In the genomic region with DNA sequence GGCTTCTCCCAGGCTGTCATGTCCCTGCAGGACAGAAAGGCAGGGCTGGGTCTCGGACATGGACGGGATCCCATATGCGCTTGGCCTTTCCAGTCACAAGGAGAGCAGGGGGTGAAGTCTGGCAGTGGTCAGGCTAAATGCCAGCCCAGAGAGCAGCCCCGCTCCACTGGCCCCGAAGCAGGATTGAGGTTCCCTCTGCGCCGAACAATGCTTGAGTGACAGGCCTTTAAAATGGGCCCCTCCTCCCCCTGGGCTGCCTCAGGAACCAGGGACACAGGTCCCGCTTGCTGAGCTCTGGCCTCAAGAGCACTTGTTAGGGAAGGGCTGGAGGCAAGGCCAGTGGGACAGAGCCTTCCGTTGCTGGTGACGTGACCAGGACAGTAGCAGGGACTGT, we compare ENCODE assay signal across 18 cellular contexts. TPM values are rescaled to one million over a fixed set of nuclear protein-coding genes. Genes with fewer than 3 reads are reported as not detected.
A peak's percentile ranks its signal among the peaks of the same experiment; 100 is the strongest.
DNase-seq lines count a peak whose midpoint lies in the region; ATAC-seq and TF ChIP-seq lines count a peak whose summit lies in the region.
"Had no signal": no experiment of that assay in that cellular context is flagged by ENCODE, and none has a peak within 500 bp of the region (broad histone marks: within the 10 kb centered on the region; RNA-seq: fewer than 3 reads in every experiment).

No MANE protein-coding gene starts in this region.

- no peak overlapping the region for H3K18ac ChIP-seq in mesendoderm (ENCODE audit: low read length)

- peak overlapping the region; percentile 37 for H3K56ac ChIP-seq in mesendoderm (ENCODE audit: low read length)

- no TSS peak for BruUV-seq in PC-3 (replicated peaks; lab: Mats Ljungman, UMichigan)

- no peak overlapping the region for H3K4ac ChIP-seq in mesendoderm (ENCODE audit: low read depth, low read length)

- POLR2A ChIA-PET in PC-3 (lab: Charles Lee; ENCODE audit: unreplicated experiment) = no interaction called here

- H3K4me2 ChIP-seq in BLaER1 (peak overlapping the region; percentile 97), mesendoderm (ENCODE audit: low read length) (no peak overlapping the region), PC-3 (ENCODE audit: low read length) (no peak overlapping the region)

- H3K36me3 ChIP-seq in BLaER1 (peaks cover 39% of the 10 kb centered on the region), HUES48 (ENCODE audit: control insufficient read depth, insufficient read depth, low read length) (peaks cover 5% of the 10 kb centered on the region; the same call in 1 of the 2 replicates), mesendoderm (ENCODE audit: control insufficient read depth, insufficient read depth, low read length) (no peaks in the 10 kb centered on the region), PC-3 (ENCODE audit: low read depth, low read length) (no peaks in the 10 kb centered on the region)

- H3K79me2 ChIP-seq in mesendoderm (ENCODE audit: control insufficient read depth, insufficient read depth, low read length) = no peaks in the 10 kb centered on the region
- no peaks in the 10 kb centered on the region for H3K79me2 ChIP-seq in PC-3 (ENCODE audit: low read length)

- CTCF ChIA-PET in PC-3 (lab: Charles Lee) = no interaction called here

- H3K4me3 Mint-ChIP-seq in chondrocyte (ENCODE audit: unreplicated experiment) = no peak overlapping the region
- H3K4me3 Mint-ChIP-seq: CD4-positive, CD25-positive, alpha-beta regulatory T cell; HFFc6 had no signal

- no peak overlapping the region for H2AK5ac ChIP-seq in mesendoderm (ENCODE audit: low read length)

- peaks cover 5% of the 10 kb centered on the region for H3K79me1 ChIP-seq in mesendoderm (ENCODE audit: low read length)

- peaks cover 99% of the 10 kb centered on the region for H3K4me1 ChIP-seq in BLaER1
- peaks cover 48% of the 10 kb centered on the region for H3K4me1 ChIP-seq in HUES48 (ENCODE audit: control insufficient read depth, insufficient read depth, low read length)
- peaks cover 11% of the 10 kb centered on the region for H3K4me1 ChIP-seq in mesendoderm (ENCODE audit: control insufficient read depth, low read depth, low read length)
- H3K4me1 ChIP-seq in PC-3 (ENCODE audit: insufficient read depth, low read length) = no peaks in the 10 kb centered on the region

- H3K9ac ChIP-seq in BLaER1 = peak overlapping the region; percentile 48
- no peak overlapping the region for H3K9ac ChIP-seq in HUES48 (ENCODE audit: low read depth, low read length)
- H3K9ac ChIP-seq in mesendoderm (ENCODE audit: low read length) = peak overlapping the region; percentile 15
- no peak overlapping the region for H3K9ac ChIP-seq in PC-3 (ENCODE audit: low read length)

- H4K20me1 ChIP-seq in BLaER1 = peaks cover 98% of the 10 kb centered on the region
- no peaks in the 10 kb centered on the region for H4K20me1 ChIP-seq in PC-3 (ENCODE audit: low read length)

- no peaks in the 10 kb centered on the region for H3K9me2 ChIP-seq in PC-3 (replicated peaks; ENCODE audit: low read length)

- 0 out of 2 replicates have a peak overlapping the region, but pooled peaks have one; percentile 6 for H3K4me3 ChIP-seq in BLaER1
- H3K4me3 ChIP-seq in HUES48 (ENCODE audit: low read depth, low read length) = no peak overlapping the region
- H3K4me3 ChIP-seq in mesendoderm (ENCODE audit: low read length) = no peak overlapping the region
- H3K4me3 ChIP-seq in PC-3 (ENCODE audit: low read length) = no peak overlapping the region
- H3K4me3 ChIP-seq: SK-N-MC had no signal

- no peaks in the 10 kb centered on the region for H3K9me3 ChIP-seq in BLaER1
- no peaks in the 10 kb centered on the region for H3K9me3 ChIP-seq in HUES48 (ENCODE audit: control insufficient read depth, insufficient read depth, low read length)
- no peaks in the 10 kb centered on the region for H3K9me3 ChIP-seq in PC-3 (ENCODE audit: low read length)

- H3K36me3 Mint-ChIP-seq in chondrocyte (ENCODE audit: low read depth) = no peaks in the 10 kb centered on the region
- H3K36me3 Mint-ChIP-seq: CD4-positive, CD25-positive, alpha-beta regulatory T cell had no signal

- ATAC-seq in PC-3 (no peak), GM18519 (IDR thresholded peaks at IDR 0.05; ENCODE audit: low FRiP score, unreplicated experiment) (no peak), HG03521 (IDR thresholded peaks at IDR 0.05; ENCODE audit: unreplicated experiment) (no peak)

- peak; percentile 62 for DNase-seq in chondrocyte (ENCODE audit: low spot score)
- DNase-seq in mesendoderm = no peak
- no peak for DNase-seq in PC-3
- DNase-seq in NCI-H128 (lab: John Stamatoyannopoulos, UW; ENCODE audit: unreplicated experiment) = no peak
- DNase-seq: 8988T; CD4-positive, CD25-positive, alpha-beta regulatory T cell; DMS53; HFFc6; KBM-7; NCI-H1048; NCI-H187; NCI-H446; NCI-H774 had no signal

- no CpG with 5 or more reads among the region's 10 CpGs for WGBS in mesendoderm (ENCODE audit: extremely low coverage, insufficient coverage, low lambda C conversion rate)

- H4K5ac ChIP-seq in mesendoderm (ENCODE audit: low read length) = no peak overlapping the region

- H2BK15ac ChIP-seq in mesendoderm (replicated peaks; ENCODE audit: low read depth) = no peak overlapping the region

- H3K23ac ChIP-seq in mesendoderm (ENCODE audit: low read length) = no peak overlapping the region

- no peak overlapping the region for H4K8ac ChIP-seq in mesendoderm (ENCODE audit: low read depth, low read length)

- H3K27me3 ChIP-seq in BLaER1 = no peaks in the 10 kb centered on the region
- no peaks in the 10 kb centered on the region for H3K27me3 ChIP-seq in HUES48 (ENCODE audit: control insufficient read depth, insufficient read depth, low read length)
- H3K27me3 ChIP-seq in mesendoderm (ENCODE audit: insufficient read depth, low read length, poor library complexity) = no peaks in the 10 kb centered on the region
- peaks cover 7% of the 10 kb centered on the region; the same call in 1 of the 2 replicates for H3K27me3 ChIP-seq in PC-3 (ENCODE audit: low read length)

- no peak overlapping the region for H2BK5ac ChIP-seq in mesendoderm (ENCODE audit: low read length)

- H3K27ac ChIP-seq in BLaER1 (peak overlapping the region; percentile 51), HUES48 (ENCODE audit: low read depth, low read length) (peak overlapping the region; percentile 31), mesendoderm (ENCODE audit: low read depth, low read length) (no peak overlapping the region), PC-3 (ENCODE audit: low read length) (no peak overlapping the region)
- H3K27ac ChIP-seq: SK-N-MC had no signal

- no peak overlapping the region for H2BK120ac ChIP-seq in mesendoderm (ENCODE audit: low read depth, low read length)

- no peak overlapping the region for H2AFZ ChIP-seq in PC-3 (ENCODE audit: low read length)

- H3K27ac Mint-ChIP-seq in chondrocyte (ENCODE audit: unreplicated experiment) = no peak overlapping the region
- H3K27ac Mint-ChIP-seq: CD4-positive, CD25-positive, alpha-beta regulatory T cell; HFFc6 had no signal

- H3F3A ChIP-seq in PC-3 (ENCODE audit: low read length, unreplicated experiment) = no peaks in the 10 kb centered on the region

- peaks cover 38% of the 10 kb centered on the region for H3K27me3 Mint-ChIP-seq in chondrocyte (ENCODE audit: low read depth)

- peaks cover 3% of the 10 kb centered on the region for H3K4me1 Mint-ChIP-seq in chondrocyte (ENCODE audit: low read depth)
- H3K4me1 Mint-ChIP-seq: CD4-positive, CD25-positive, alpha-beta regulatory T cell had no signal

- H3K9me3 Mint-ChIP-seq in chondrocyte (ENCODE audit: low read depth) = no peaks in the 10 kb centered on the region
- H3K9me3 Mint-ChIP-seq: HFFc6 had no signal

- TF ChIP-seq CTCF in chondrocyte (IDR thresholded peaks at IDR 0.05) = no peak
- no peak for TF ChIP-seq CTCF in PC-3 (conservative IDR thresholded peaks at IDR 0.05; ENCODE audit: low read depth, low read length)

- intact Hi-C loops in PC-3 (cut with micrococcal nuclease) = no loop called here

RNA-seq across cellular contexts. Expression of gene DRAXIN, which starts 12.7 kb away (rescaled TPM):
- total RNA-seq in chondrocyte (0.17 to 0.29 TPM (median 0.18 TPM) in 3 replicates), PC-3 (2014; rRNA removed) (0.07 TPM in 1 of 2 replicates, not detected in the other)
- polyA plus RNA-seq in mesendoderm (2013, experiment 1 of 2) = 5.6 TPM
- 5.8 TPM for polyA plus RNA-seq in mesendoderm (2013, experiment 2 of 2)
- total RNA-seq: CD4-positive, CD25-positive, alpha-beta regulatory T cell; HFFc6 had no signal

RNA-seq across cellular contexts. Expression of gene MAD2L2, which starts 23.3 kb away (rescaled TPM):
- 31.8 to 33.6 TPM (median 32.1 TPM) in 3 replicates for total RNA-seq in chondrocyte
- 128 TPM for polyA plus RNA-seq in mesendoderm (2013, experiment 1 of 2)
- polyA plus RNA-seq in mesendoderm (2013, experiment 2 of 2) = 136 TPM
- 127 and 139 TPM in 2 replicates for total RNA-seq in PC-3 (2014; rRNA removed)

RNA-seq across cellular contexts. Expression of gene AGTRAP, which starts 31.7 kb away (rescaled TPM):
- total RNA-seq in chondrocyte = 19.8 to 25.5 TPM (median 23.8 TPM) in 3 replicates
- 37.9 TPM for polyA plus RNA-seq in mesendoderm (2013, experiment 1 of 2)
- 38.7 TPM for polyA plus RNA-seq in mesendoderm (2013, experiment 2 of 2)
- total RNA-seq in PC-3 (2014; rRNA removed) = 73.5 and 76.7 TPM in 2 replicates

RNA-seq across cellular contexts. Expression of gene FBXO6, which starts 40.2 kb away (rescaled TPM):
- total RNA-seq in chondrocyte (8.5 to 10.1 TPM (median 9.2 TPM) in 3 replicates), PC-3 (2014; rRNA removed) (23.5 and 24.6 TPM in 2 replicates)
- 0.55 TPM for polyA plus RNA-seq in mesendoderm (2013, experiment 1 of 2)
- 0.50 TPM for polyA plus RNA-seq in mesendoderm (2013, experiment 2 of 2)

RNA-seq across cellular contexts. Expression of gene FBXO44, which starts 49.5 kb away (rescaled TPM):
- total RNA-seq in chondrocyte = 15.7 to 17.5 TPM (median 16.5 TPM) in 3 replicates
- 8.0 TPM for polyA plus RNA-seq in mesendoderm (2013, experiment 1 of 2)
- polyA plus RNA-seq in mesendoderm (2013, experiment 2 of 2) = 8.6 TPM
- total RNA-seq in PC-3 (2014; rRNA removed) = 19.2 and 23.5 TPM in 2 replicates

Comparison
In these comparisons a context has a peak if more than half of its experiments do, and no peak if none do; other contexts are left out.
1. H3K27ac ChIP-seq: peak in BLaER1 (single experiment) and HUES48 (single experiment); none in mesendoderm (single experiment) and PC-3 (single experiment).
2. H3K9ac ChIP-seq: peak in BLaER1 (single experiment) and mesendoderm (single experiment); none in HUES48 (single experiment) and PC-3 (single experiment).